In the genomic region with DNA sequence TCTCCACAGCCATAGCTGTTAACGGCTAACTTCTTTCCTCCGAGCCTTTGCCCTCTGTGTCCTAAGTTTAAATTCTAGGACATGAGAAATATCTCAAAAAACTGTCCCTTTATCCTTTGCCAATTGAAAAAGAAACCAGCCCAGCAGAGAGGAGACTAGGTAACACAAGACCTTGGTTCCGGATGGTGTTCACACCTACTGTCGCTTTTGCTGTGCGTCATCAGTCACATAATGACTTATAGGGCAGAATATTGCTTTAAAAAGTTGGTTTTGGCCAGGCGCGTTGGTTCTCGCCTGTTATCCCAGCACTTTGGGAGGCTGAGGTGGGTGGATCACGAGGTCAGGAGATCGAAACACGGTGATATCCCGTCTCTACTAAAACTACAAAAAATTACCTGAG, we compare ENCODE assay signal across 12 cellular contexts.
DNase-seq lines count a peak whose midpoint lies in the region; ATAC-seq and TF ChIP-seq lines count a peak whose summit lies in the region.
"Had no signal": no experiment of that assay in that cellular context is flagged by ENCODE, and none has a peak within 500 bp of the region (broad histone marks: within the 10 kb centered on the region; RNA-seq: fewer than 3 reads in every experiment).

No MANE protein-coding gene starts in this region.

- TF ChIP-seq CTCF in HL-60 (IDR thresholded peaks at IDR 0.05; ENCODE audit: insufficient read depth, low read length), result no peak
- TF ChIP-seq CTCF in neutrophil (IDR thresholded peaks at IDR 0.05), result no peak
- no peak for TF ChIP-seq CTCF in gastroesophageal sphincter (IDR thresholded peaks at IDR 0.05)

- peaks cover 16% of the 10 kb centered on the region for H3K4me1 Mint-ChIP-seq in activated T-cell treated with anti-CD3 and anti-CD28 coated beads, Interleukin-2, amount 50 U/mL, for 4 hours (ENCODE audit: low read depth)

- no peak for DNase-seq in activated T-cell treated with anti-CD3 and anti-CD28 coated beads, Interleukin-2, amount 50 U/mL, for 4 hours
- DNase-seq in activated T-cell treated with anti-CD3 and anti-CD28 coated beads for 4 hours (no peak), HL-60 (ENCODE audit: low read depth in 1 of 2, low spot score in 1 of 2) (no peak), NCI-H1436 (lab: John Stamatoyannopoulos, UW) (no peak)
- DNase-seq: amniotic stem cell, pancreas, T-helper 9 cell, uterus had no signal

- H3K9me3 ChIP-seq in neutrophil (no peaks in the 10 kb centered on the region), gastroesophageal sphincter (no peaks in the 10 kb centered on the region)
- H3K9me3 ChIP-seq: pancreas, uterus had no signal

- H3K27me3 ChIP-seq in HL-60 (ENCODE audit: insufficient read depth, poor library complexity, severe bottlenecking) (no peaks in the 10 kb centered on the region), neutrophil (no peaks in the 10 kb centered on the region), gastroesophageal sphincter (no peaks in the 10 kb centered on the region)
- H3K27me3 ChIP-seq: pancreas, uterus had no signal

- H3K4me1 ChIP-seq in neutrophil (ENCODE audit: control insufficient read depth in 1 of 2, insufficient read depth in 1 of 2, low read depth in 1 of 2, low read length in 1 of 2) (peaks cover 19 to 20% of the 10 kb centered on the region in 2 experiments), gastroesophageal sphincter (no peaks in the 10 kb centered on the region)
- H3K4me1 ChIP-seq: pancreas, uterus had no signal

- 92 to 94% methylated on average over 2 to 12 of the region's 12 CpGs for WGBS in gastroesophageal sphincter (ENCODE audit: low coverage in 1 of 2), 2 donors

- H3K36me3 Mint-ChIP-seq in activated T-cell treated with anti-CD3 and anti-CD28 coated beads, Interleukin-2, amount 50 U/mL, for 4 hours (ENCODE audit: insufficient read depth), result no peaks in the 10 kb centered on the region

- no peaks in the 10 kb centered on the region for H3K9me3 Mint-ChIP-seq in activated T-cell treated with anti-CD3 and anti-CD28 coated beads, Interleukin-2, amount 50 U/mL, for 4 hours

- TF ChIP-seq EP300 in gastroesophageal sphincter (IDR thresholded peaks at IDR 0.05), result no peak

- peaks cover 14% of the 10 kb centered on the region for H3K36me3 ChIP-seq in neutrophil
- peaks cover 0 to 5% of the 10 kb centered on the region in 2 donors for H3K36me3 ChIP-seq in gastroesophageal sphincter
- H3K36me3 ChIP-seq: pancreas, uterus had no signal

- ATAC-seq in activated T-cell treated with anti-CD3 and anti-CD28 coated beads, Interleukin-2, amount 50 U/mL, for 4 hours, result peak; percentile 69 to 78
- ATAC-seq in GM21526 (IDR thresholded peaks at IDR 0.05; ENCODE audit: low FRiP score, unreplicated experiment), result peak; percentile 31
- no peak for ATAC-seq in gastroesophageal sphincter
- ATAC-seq in HG03460 (IDR thresholded peaks at IDR 0.05; ENCODE audit: unreplicated experiment), result no peak
- ATAC-seq: pancreas had no signal

- H3K4me3 ChIP-seq in HL-60 (replicated peaks; ENCODE audit: insufficient read depth, low read length), result no peak overlapping the region
- H3K4me3 ChIP-seq in neutrophil (ENCODE audit: low read depth in 1 of 2, low read length in 1 of 2), result no peak overlapping the region
- no peak overlapping the region for H3K4me3 ChIP-seq in gastroesophageal sphincter
- H3K4me3 ChIP-seq: pancreas, uterus had no signal

- no peak overlapping the region for H3K4me3 Mint-ChIP-seq in activated T-cell treated with anti-CD3 and anti-CD28 coated beads, Interleukin-2, amount 50 U/mL, for 4 hours

- H3K27ac ChIP-seq in HL-60 (replicated peaks), result peak overlapping the region; percentile 64
- H3K27ac ChIP-seq in neutrophil, result peak overlapping the region; percentile 81
- no peak overlapping the region for H3K27ac ChIP-seq in gastroesophageal sphincter
- H3K27ac ChIP-seq: pancreas, uterus had no signal

- no peak for TF ChIP-seq POLR2A in gastroesophageal sphincter (IDR thresholded peaks at IDR 0.05)

- no peaks in the 10 kb centered on the region for H3K27me3 Mint-ChIP-seq in activated T-cell treated with anti-CD3 and anti-CD28 coated beads, Interleukin-2, amount 50 U/mL, for 4 hours (ENCODE audit: low read depth)

Comparison
In these comparisons a context has a peak if more than half of its experiments do, and no peak if none do; other contexts are left out.
1. ATAC-seq: peak in activated T-cell treated with anti-CD3 and anti-CD28 coated beads, Interleukin-2, amount 50 U/mL, for 4 hours (2 of 2) and GM21526 (single experiment); none in gastroesophageal sphincter (single experiment) and HG03460 (single experiment).
2. H3K27ac ChIP-seq: peak in HL-60 (single experiment) and neutrophil (single experiment); none in gastroesophageal sphincter (0 of 4).